Comparison of ENCODE assay signal across 8 cellular contexts in the genomic region with DNA sequence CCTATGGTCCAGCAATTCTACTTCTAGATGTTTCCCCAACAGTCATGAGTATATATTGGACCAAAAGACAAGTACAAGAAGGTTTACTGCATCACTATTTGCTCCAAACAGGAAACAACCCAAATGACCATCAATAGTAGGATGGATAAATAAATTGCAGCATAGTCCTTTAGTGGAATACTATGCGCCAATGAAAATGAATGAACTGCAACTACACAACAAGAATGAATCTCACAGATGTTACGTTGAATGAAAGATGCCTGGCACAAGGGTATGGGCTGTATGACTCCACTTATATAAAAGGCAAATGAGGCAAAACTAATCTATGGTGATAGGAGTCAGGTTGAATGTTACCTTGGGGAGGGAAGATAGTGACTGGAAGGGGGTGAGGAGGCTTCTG. TPM values are rescaled to one million over a fixed set of nuclear protein-coding genes. Genes with fewer than 3 reads are reported as not detected.
"Had no signal": no experiment of that assay in that cellular context is flagged by ENCODE, and none has a peak within 500 bp of the region (broad histone marks: within the 10 kb centered on the region; RNA-seq: fewer than 3 reads in every experiment).

No MANE protein-coding gene starts in this region.

- H3K4me1 ChIP-seq: HAP-1 had no signal

- DNase-seq: GM23248, GOT3, KG1 had no signal

- H3K36me3 ChIP-seq: HAP-1 had no signal

- FAIRE-seq: H54, HepG2 had no signal

- H3K4me3 ChIP-seq: GM23248, HAP-1 had no signal

- ATAC-seq: HepG2 had no signal

- H3K27ac ChIP-seq: GM23248, HL-60 had no signal

- H2AFZ ChIP-seq: GM23248 had no signal

- H3K9ac ChIP-seq: GM23248 had no signal

- H3K9me3 ChIP-seq: HAP-1 had no signal

RNA-seq across cellular contexts. Expression of a gene that starts 48.6 kb away (rescaled TPM):
- total RNA-seq: GM23248, HepG2 had no signal
- polyA plus RNA-seq: GM23248, HepG2, IgD-negative memory B cell had no signal
